ENCODE assay signal across 1 cellular context in genomic region chrX:154547245-154548027, GRCh38.
A peak's percentile ranks its signal among the peaks of the same experiment; 100 is the strongest.
TF ChIP-seq lines count a peak whose summit lies in the region.

A gene with protein sequence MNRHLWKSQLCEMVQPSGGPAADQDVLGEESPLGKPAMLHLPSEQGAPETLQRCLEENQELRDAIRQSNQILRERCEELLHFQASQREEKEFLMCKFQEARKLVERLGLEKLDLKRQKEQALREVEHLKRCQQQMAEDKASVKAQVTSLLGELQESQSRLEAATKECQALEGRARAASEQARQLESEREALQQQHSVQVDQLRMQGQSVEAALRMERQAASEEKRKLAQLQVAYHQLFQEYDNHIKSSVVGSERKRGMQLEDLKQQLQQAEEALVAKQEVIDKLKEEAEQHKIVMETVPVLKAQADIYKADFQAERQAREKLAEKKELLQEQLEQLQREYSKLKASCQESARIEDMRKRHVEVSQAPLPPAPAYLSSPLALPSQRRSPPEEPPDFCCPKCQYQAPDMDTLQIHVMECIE (plus strand): TSS chrX:154547620. CDS start chrX:154552003, 4,383 bp downstream.

TF ChIP-seq in HepG2, 621 proteins besides CTCF, POLR2A, EP300 and RAD21 (continued from another document and continues in another):
- TF ChIP-seq, protein P1, sequence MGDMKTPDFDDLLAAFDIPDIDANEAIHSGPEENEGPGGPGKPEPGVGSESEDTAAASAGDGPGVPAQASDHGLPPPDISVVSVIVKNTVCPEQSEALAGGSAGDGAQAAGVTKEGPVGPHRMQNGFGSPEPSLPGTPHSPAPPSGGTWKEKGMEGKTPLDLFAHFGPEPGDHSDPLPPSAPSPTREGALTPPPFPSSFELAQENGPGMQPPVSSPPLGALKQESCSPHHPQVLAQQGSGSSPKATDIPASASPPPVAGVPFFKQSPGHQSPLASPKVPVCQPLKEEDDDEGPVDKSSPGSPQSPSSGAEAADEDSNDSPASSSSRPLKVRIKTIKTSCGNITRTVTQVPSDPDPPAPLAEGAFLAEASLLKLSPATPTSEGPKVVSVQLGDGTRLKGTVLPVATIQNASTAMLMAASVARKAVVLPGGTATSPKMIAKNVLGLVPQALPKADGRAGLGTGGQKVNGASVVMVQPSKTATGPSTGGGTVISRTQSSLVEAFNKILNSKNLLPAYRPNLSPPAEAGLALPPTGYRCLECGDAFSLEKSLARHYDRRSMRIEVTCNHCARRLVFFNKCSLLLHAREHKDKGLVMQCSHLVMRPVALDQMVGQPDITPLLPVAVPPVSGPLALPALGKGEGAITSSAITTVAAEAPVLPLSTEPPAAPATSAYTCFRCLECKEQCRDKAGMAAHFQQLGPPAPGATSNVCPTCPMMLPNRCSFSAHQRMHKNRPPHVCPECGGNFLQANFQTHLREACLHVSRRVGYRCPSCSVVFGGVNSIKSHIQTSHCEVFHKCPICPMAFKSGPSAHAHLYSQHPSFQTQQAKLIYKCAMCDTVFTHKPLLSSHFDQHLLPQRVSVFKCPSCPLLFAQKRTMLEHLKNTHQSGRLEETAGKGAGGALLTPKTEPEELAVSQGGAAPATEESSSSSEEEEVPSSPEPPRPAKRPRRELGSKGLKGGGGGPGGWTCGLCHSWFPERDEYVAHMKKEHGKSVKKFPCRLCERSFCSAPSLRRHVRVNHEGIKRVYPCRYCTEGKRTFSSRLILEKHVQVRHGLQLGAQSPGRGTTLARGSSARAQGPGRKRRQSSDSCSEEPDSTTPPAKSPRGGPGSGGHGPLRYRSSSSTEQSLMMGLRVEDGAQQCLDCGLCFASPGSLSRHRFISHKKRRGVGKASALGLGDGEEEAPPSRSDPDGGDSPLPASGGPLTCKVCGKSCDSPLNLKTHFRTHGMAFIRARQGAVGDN (CRISPR knock-in tag; IDR thresholded peaks at IDR 0.05): peak; percentile 27; the same call in 1 of the 2 replicates
- TF ChIP-seq GTF2F1 (IDR thresholded peaks at IDR 0.05; ENCODE audit: low read length) (no peak), ELF1 (CRISPR knock-in tag; IDR thresholded peaks at IDR 0.05) (peak; percentile 93), PTBP1 (IDR thresholded peaks at IDR 0.05; ENCODE audit: low read depth, low read length, poor library complexity, severe bottlenecking) (peak; percentile 51), SP1 (IDR thresholded peaks at IDR 0.05) (no peak), SP1 (CRISPR knock-in tag; IDR thresholded peaks at IDR 0.05) (no peak; the same call in 1 of the 2 replicates), NRL (CRISPR knock-in tag; IDR thresholded peaks at IDR 0.05; ENCODE audit: borderline replicate concordance) (peak; percentile 17; the same call in 1 of the 2 replicates), ZFP91 (CRISPR knock-in tag; IDR thresholded peaks at IDR 0.05; ENCODE audit: borderline replicate concordance) (peak; percentile 20; the same call in 1 of the 2 replicates), PHB2 (IDR thresholded peaks at IDR 0.05; ENCODE audit: partially characterized antibody) (no peak), ZNF142 (CRISPR knock-in tag; IDR thresholded peaks at IDR 0.05) (no peak; the same call in 1 of the 2 replicates), CREM (IDR thresholded peaks at IDR 0.05) (no peak), CREM (CRISPR knock-in tag; IDR thresholded peaks at IDR 0.05) (no peak), KLF15 (CRISPR knock-in tag; IDR thresholded peaks at IDR 0.05; ENCODE audit: borderline replicate concordance) (no peak), CREB1 (IDR thresholded peaks at IDR 0.05) (0 out of 2 replicates have a peak, but pooled peaks have one; percentile 29), CREB1 (CRISPR knock-in tag; IDR thresholded peaks at IDR 0.05) (no peak), GATAD1 (CRISPR knock-in tag; IDR thresholded peaks at IDR 0.05) (peak; percentile 78), POLR2AphosphoS2 (IDR thresholded peaks at IDR 0.05; ENCODE audit: low read depth, low read length) (0 out of 2 replicates have a peak, but pooled peaks have one; percentile 34), ZNF737 (CRISPR knock-in tag; IDR thresholded peaks at IDR 0.05; ENCODE audit: borderline replicate concordance) (no peak), NFIB (CRISPR knock-in tag; IDR thresholded peaks at IDR 0.05; ENCODE audit: borderline replicate concordance) (no peak), WIZ (CRISPR knock-in tag; IDR thresholded peaks at IDR 0.05) (no peak), ZNF768 (CRISPR knock-in tag; IDR thresholded peaks at IDR 0.05) (no peak), GTF3A (CRISPR knock-in tag; conservative IDR thresholded peaks at IDR 0.05) (no peak), NFE2L1 (CRISPR knock-in tag; IDR thresholded peaks at IDR 0.05; ENCODE audit: borderline replicate concordance) (no peak), FOXO1 (CRISPR knock-in tag; IDR thresholded peaks at IDR 0.05) (no peak), SOX5 (CRISPR knock-in tag; IDR thresholded peaks at IDR 0.05; ENCODE audit: borderline replicate concordance) (0 out of 2 replicates have a peak, but pooled peaks have one; percentile 10), EHMT2 (IDR thresholded peaks at IDR 0.05; ENCODE audit: borderline replicate concordance, low read depth, low read length) (no peak), ATF2 (CRISPR knock-in tag; IDR thresholded peaks at IDR 0.05) (no peak), ZFP36 (IDR thresholded peaks at IDR 0.05; ENCODE audit: borderline replicate concordance, low read depth, low read length, partially characterized antibody) (no peak), ZNF121 (CRISPR knock-in tag; IDR thresholded peaks at IDR 0.05) (no peak), GATA4 (IDR thresholded peaks at IDR 0.05; ENCODE audit: borderline replicate concordance, low read depth) (no peak), MTA3 (CRISPR knock-in tag; IDR thresholded peaks at IDR 0.05) (no peak)
- TF ChIP-seq, protein P2, sequence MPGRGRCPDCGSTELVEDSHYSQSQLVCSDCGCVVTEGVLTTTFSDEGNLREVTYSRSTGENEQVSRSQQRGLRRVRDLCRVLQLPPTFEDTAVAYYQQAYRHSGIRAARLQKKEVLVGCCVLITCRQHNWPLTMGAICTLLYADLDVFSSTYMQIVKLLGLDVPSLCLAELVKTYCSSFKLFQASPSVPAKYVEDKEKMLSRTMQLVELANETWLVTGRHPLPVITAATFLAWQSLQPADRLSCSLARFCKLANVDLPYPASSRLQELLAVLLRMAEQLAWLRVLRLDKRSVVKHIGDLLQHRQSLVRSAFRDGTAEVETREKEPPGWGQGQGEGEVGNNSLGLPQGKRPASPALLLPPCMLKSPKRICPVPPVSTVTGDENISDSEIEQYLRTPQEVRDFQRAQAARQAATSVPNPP (CRISPR knock-in tag; IDR thresholded peaks at IDR 0.05): no peak
- TF ChIP-seq, protein P3, sequence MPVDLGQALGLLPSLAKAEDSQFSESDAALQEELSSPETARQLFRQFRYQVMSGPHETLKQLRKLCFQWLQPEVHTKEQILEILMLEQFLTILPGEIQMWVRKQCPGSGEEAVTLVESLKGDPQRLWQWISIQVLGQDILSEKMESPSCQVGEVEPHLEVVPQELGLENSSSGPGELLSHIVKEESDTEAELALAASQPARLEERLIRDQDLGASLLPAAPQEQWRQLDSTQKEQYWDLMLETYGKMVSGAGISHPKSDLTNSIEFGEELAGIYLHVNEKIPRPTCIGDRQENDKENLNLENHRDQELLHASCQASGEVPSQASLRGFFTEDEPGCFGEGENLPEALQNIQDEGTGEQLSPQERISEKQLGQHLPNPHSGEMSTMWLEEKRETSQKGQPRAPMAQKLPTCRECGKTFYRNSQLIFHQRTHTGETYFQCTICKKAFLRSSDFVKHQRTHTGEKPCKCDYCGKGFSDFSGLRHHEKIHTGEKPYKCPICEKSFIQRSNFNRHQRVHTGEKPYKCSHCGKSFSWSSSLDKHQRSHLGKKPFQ (CRISPR knock-in tag; IDR thresholded peaks at IDR 0.05; ENCODE audit: insufficient replicate concordance): no peak
- TF ChIP-seq, protein P4, sequence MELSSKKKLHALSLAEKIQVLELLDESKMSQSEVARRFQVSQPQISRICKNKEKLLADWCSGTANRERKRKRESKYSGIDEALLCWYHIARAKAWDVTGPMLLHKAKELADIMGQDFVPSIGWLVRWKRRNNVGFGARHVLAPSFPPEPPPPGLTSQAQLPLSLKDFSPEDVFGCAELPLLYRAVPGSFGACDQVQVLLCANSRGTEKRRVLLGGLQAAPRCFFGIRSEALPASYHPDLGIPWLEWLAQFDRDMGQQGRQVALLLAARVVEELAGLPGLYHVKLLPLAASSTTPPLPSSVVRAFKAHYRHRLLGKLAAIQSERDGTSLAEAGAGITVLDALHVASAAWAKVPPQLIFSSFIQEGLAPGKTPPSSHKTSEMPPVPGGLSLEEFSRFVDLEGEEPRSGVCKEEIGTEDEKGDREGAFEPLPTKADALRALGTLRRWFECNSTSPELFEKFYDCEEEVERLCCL (CRISPR knock-in tag; IDR thresholded peaks at IDR 0.05; ENCODE audit: borderline replicate concordance): no peak
- TF ChIP-seq, protein P5, sequence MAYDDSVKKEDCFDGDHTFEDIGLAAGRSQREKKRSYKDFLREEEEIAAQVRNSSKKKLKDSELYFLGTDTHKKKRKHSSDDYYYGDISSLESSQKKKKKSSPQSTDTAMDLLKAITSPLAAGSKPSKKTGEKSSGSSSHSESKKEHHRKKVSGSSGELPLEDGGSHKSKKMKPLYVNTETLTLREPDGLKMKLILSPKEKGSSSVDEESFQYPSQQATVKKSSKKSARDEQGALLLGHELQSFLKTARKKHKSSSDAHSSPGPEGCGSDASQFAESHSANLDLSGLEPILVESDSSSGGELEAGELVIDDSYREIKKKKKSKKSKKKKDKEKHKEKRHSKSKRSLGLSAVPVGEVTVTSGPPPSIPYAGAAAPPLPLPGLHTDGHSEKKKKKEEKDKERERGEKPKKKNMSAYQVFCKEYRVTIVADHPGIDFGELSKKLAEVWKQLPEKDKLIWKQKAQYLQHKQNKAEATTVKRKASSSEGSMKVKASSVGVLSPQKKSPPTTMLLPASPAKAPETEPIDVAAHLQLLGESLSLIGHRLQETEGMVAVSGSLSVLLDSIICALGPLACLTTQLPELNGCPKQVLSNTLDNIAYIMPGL (CRISPR knock-in tag; IDR thresholded peaks at IDR 0.05; ENCODE audit: borderline replicate concordance in 1 of 2, low read depth in 1 of 2): peak in 1 of 2 experiments; percentile 43; a peak in 1 of 4 replicates
- TF ChIP-seq, protein P6, sequence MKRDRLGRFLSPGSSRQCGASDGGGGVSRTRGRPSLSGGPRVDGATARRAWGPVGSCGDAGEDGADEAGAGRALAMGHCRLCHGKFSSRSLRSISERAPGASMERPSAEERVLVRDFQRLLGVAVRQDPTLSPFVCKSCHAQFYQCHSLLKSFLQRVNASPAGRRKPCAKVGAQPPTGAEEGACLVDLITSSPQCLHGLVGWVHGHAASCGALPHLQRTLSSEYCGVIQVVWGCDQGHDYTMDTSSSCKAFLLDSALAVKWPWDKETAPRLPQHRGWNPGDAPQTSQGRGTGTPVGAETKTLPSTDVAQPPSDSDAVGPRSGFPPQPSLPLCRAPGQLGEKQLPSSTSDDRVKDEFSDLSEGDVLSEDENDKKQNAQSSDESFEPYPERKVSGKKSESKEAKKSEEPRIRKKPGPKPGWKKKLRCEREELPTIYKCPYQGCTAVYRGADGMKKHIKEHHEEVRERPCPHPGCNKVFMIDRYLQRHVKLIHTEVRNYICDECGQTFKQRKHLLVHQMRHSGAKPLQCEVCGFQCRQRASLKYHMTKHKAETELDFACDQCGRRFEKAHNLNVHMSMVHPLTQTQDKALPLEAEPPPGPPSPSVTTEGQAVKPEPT (CRISPR knock-in tag; IDR thresholded peaks at IDR 0.05; ENCODE audit: low read depth): no peak
